In the genomic region with DNA sequence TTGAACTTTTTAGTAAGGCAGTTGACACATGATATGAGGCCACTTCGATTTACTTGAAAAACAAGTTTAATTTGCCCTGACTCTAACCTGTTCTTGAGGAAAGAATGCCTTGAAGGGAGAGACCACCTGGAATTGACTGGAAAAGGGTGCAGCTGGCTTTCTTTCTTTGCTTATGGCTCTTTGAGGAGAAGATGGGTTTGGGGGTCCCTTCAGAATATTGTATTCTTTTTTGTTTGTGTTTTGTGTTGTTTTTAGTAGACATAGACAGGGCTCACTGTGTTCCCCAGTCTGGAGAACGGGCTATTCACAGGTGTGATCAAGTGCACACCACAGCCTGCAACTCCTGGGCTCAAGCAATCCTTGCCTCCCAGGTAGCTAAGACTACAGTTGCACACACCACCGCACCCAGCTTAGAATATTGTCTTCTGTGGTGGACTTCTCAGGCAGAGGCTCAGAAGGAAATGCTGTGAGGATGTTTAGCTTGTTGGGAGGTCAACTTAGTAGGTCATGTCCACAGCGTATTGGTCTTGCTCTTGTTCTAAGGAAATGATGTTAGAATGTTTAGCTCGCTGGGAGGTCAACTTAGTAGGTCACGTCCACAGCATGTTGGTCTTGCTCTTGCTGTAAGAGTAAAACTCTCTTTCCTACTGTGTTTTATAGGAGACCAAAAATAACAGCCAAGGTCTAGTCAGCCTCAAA, we compare ENCODE assay signal across 9 cellular contexts. TPM values are rescaled to one million over a fixed set of nuclear protein-coding genes. Genes with fewer than 3 reads are reported as not detected.
DNase-seq lines count a peak whose midpoint lies in the region; ATAC-seq and TF ChIP-seq lines count a peak whose summit lies in the region.
"Had no signal": no experiment of that assay in that cellular context is flagged by ENCODE, and none has a peak within 500 bp of the region (broad histone marks: within the 10 kb centered on the region; RNA-seq: fewer than 3 reads in every experiment).

No MANE protein-coding gene starts in this region.

- H3K36me3 ChIP-seq in mammary epithelial cell (ENCODE audit: insufficient read depth, low read length) (peaks cover 11% of the 10 kb centered on the region), muscle layer of duodenum (ENCODE audit: control insufficient read depth in 1 of 2, insufficient read depth in 2 of 2, low read length in 2 of 2) (peaks cover 35 to 47% of the 10 kb centered on the region in 2 donors)

- no peaks in the 10 kb centered on the region for H3K27me3 ChIP-seq in HL-60 (ENCODE audit: insufficient read depth, poor library complexity, severe bottlenecking)
- H3K27me3 ChIP-seq in mammary epithelial cell (ENCODE audit: insufficient read depth, low read length) = no peaks in the 10 kb centered on the region
- H3K27me3 ChIP-seq in muscle layer of duodenum (ENCODE audit: low read depth, low read length) = no peaks in the 10 kb centered on the region

- H3K4me1 ChIP-seq in mammary epithelial cell (ENCODE audit: insufficient read depth, low read length) (peaks cover 7% of the 10 kb centered on the region), muscle layer of duodenum (ENCODE audit: control insufficient read depth in 1 of 2, insufficient read depth in 2 of 2, low read length in 2 of 2) (peaks cover 15 to 21% of the 10 kb centered on the region in 2 donors)

- WGBS in mammary epithelial cell (ENCODE audit: low coverage, missing lambda C conversion rate) = 45% methylated on average over 6 of the region's 6 CpGs

- peak overlapping the region; percentile 82 for H3K4me2 ChIP-seq in mammary epithelial cell (ENCODE audit: insufficient read depth, low read depth, low read length)

- no peaks in the 10 kb centered on the region for H4K20me1 ChIP-seq in mammary epithelial cell (ENCODE audit: insufficient read depth, low read length)

- H3K4me3 ChIP-seq in HL-60 (replicated peaks; ENCODE audit: insufficient read depth, low read length) (peak overlapping the region; percentile 88), mammary epithelial cell (replicated peaks in 1 of 3; ENCODE audit: insufficient read depth in 1 of 3, low read depth in 2 of 3, low read length in 3 of 3) (peak overlapping the region in 2 of 3 experiments; percentile 61 to 68), muscle layer of duodenum (ENCODE audit: low read depth in 1 of 2, low read length in 2 of 2) (peak overlapping the region; percentile 87 to 89)

- dilution Hi-C loops in mammary epithelial cell (cut with HindIII; ENCODE audit: low sequenced_read_pairs) = no loop called here

- no peak overlapping the region for H3K9ac ChIP-seq in mammary epithelial cell (ENCODE audit: insufficient read depth, low read length)

- TF ChIP-seq CTCF in 22Rv1 (IDR thresholded peaks at IDR 0.05) = no peak
- no peak for TF ChIP-seq CTCF in HL-60 (IDR thresholded peaks at IDR 0.05; ENCODE audit: insufficient read depth, low read length)
- TF ChIP-seq CTCF in mammary epithelial cell (conservative IDR thresholded peaks at IDR 0.05 in 1 of 2, IDR thresholded peaks at IDR 0.05 in 1 of 2; ENCODE audit: extremely low read depth in 1 of 2, insufficient read depth in 1 of 2, low read depth in 1 of 2, low read length in 2 of 2) = no peak

- peaks cover 11% of the 10 kb centered on the region for H3K79me2 ChIP-seq in mammary epithelial cell (ENCODE audit: insufficient read depth, low read length)

- ATAC-seq in HG02588 (IDR thresholded peaks at IDR 0.05; ENCODE audit: unreplicated experiment) = no peak

- H2AFZ ChIP-seq in mammary epithelial cell (ENCODE audit: low read depth, low read length) = no peak overlapping the region

- no TSS peak for BruUV-seq in mammary epithelial cell (replicated peaks; lab: Mats Ljungman, UMichigan)

- no peaks in the 10 kb centered on the region for H3K9me3 ChIP-seq in mammary epithelial cell (replicated peaks; ENCODE audit: insufficient read depth, low read length)
- H3K9me3 ChIP-seq in muscle layer of duodenum (ENCODE audit: control insufficient read depth in 1 of 2, low read length in 2 of 2) = no peaks in the 10 kb centered on the region

- CTCF ChIA-PET in mammary epithelial cell (lab: Charles Lee; ENCODE audit: low non-redundant PET) = interaction anchor here (0.7 kb wide), 1 partner anchor 44 kb away, joined by 5 read pairs; no protein-coding TSS in a partner anchor

- in situ Hi-C loops in mammary epithelial cell (cut with MboI; ENCODE audit: low sequenced_read_pairs in 2 of 2) = no loop called here

- peak overlapping the region; percentile 99; the same call in 1 of the 2 replicates for H3K27ac ChIP-seq in 22Rv1
- H3K27ac ChIP-seq in HL-60 (replicated peaks) = no peak overlapping the region
- no peak overlapping the region for H3K27ac ChIP-seq in mammary epithelial cell (ENCODE audit: insufficient read depth, low read depth, low read length)
- peak overlapping the region; percentile 100 for H3K27ac ChIP-seq in muscle layer of duodenum (ENCODE audit: low read length)

- no peak for DNase-seq in HL-60 (ENCODE audit: low read depth in 1 of 2, low spot score in 1 of 2)
- no peak for DNase-seq in mammary epithelial cell
- DNase-seq in HCEC 1CT = no peak
- DNase-seq in superior temporal gyrus (ENCODE audit: extremely low spot score) = no peak
- no peak for DNase-seq in stimulated activated CD4-positive, alpha-beta T cell treated with anti-CD3 and anti-CD28 coated beads, Interleukin-2, amount 100 ng/mL, for 48 hours
- DNase-seq: NCI-H1048 had no signal

- intact Hi-C loops in mammary epithelial cell (cut with micrococcal nuclease) = no loop called here

RNA-seq across cellular contexts. Expression of gene NRL, which starts 1.5 kb away (rescaled TPM):
- total RNA-seq in mammary epithelial cell = 1 to 10 TPM; 1.1 to 1.5 TPM
- polyA plus RNA-seq in mammary epithelial cell = 0.63 TPM
- 2.1 TPM for polyA minus RNA-seq in mammary epithelial cell

RNA-seq across cellular contexts. Expression of gene DCAF11, which starts 1.7 kb away (rescaled TPM):
- total RNA-seq in mammary epithelial cell = 10 to 100 TPM; 38.4 to 55.7 TPM
- 26.1 TPM for polyA plus RNA-seq in mammary epithelial cell
- polyA minus RNA-seq in mammary epithelial cell = 74.9 TPM

RNA-seq across cellular contexts. Expression of gene FITM1, which starts 14.2 kb away (rescaled TPM):
- total RNA-seq in mammary epithelial cell = under 1 TPM in 1 of 2 donors, not detected in 1; 0.33 TPM
- polyA plus RNA-seq in mammary epithelial cell = 0.08 TPM
- not detected for polyA minus RNA-seq in mammary epithelial cell

RNA-seq across cellular contexts. Expression of gene PSME1, which starts 19.7 kb away (rescaled TPM):
- total RNA-seq in mammary epithelial cell = 10 to 100 TPM; 35.8 to 85.1 TPM
- polyA plus RNA-seq in mammary epithelial cell = 83.9 TPM
- polyA minus RNA-seq in mammary epithelial cell = 82.8 TPM

RNA-seq across cellular contexts. Expression of gene PCK2, which starts 22.1 kb away (rescaled TPM):
- total RNA-seq in mammary epithelial cell = 100 to 1,000 TPM in 1 of 2 donors, 10 to 100 TPM in 1; 55.5 to 129 TPM
- 45.2 TPM for polyA plus RNA-seq in mammary epithelial cell
- 27.1 TPM for polyA minus RNA-seq in mammary epithelial cell

Comparison
In these comparisons a context has a peak if more than half of its experiments do, and no peak if none do; other contexts are left out.
1. H3K27ac ChIP-seq: peak in 22Rv1 (single experiment) and muscle layer of duodenum (single experiment); none in HL-60 (single experiment) and mammary epithelial cell (single experiment).
2. Peak in every context shown above with its lines, with median percentiles within 50 percentile points of each other: H3K4me3 ChIP-seq.